1 cellular context compared by ENCODE assay signal in genomic region chr5:120306331-120306730, GRCh38.
TF ChIP-seq lines count a peak whose summit lies in the region.

No MANE protein-coding gene starts in this region.

TF ChIP-seq in SK-N-SH, 30 proteins besides CTCF, POLR2A, EP300 and RAD21 (continued from another document):
- TF ChIP-seq, protein P1, sequence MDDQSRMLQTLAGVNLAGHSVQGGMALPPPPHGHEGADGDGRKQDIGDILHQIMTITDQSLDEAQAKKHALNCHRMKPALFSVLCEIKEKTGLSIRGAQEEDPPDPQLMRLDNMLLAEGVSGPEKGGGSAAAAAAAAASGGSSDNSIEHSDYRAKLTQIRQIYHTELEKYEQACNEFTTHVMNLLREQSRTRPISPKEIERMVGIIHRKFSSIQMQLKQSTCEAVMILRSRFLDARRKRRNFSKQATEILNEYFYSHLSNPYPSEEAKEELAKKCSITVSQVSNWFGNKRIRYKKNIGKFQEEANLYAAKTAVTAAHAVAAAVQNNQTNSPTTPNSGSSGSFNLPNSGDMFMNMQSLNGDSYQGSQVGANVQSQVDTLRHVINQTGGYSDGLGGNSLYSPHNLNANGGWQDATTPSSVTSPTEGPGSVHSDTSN (IDR thresholded peaks at IDR 0.05), result no peak
- TF ChIP-seq ELF1 (IDR thresholded peaks at IDR 0.05) (no peak), TCF12 (IDR thresholded peaks at IDR 0.05) (no peak), JUND (IDR thresholded peaks at IDR 0.05) (no peak), MXI1 (IDR thresholded peaks at IDR 0.05; ENCODE audit: low read depth, low read length) (no peak)
